ENCODE assay signal across 23 cellular contexts in the genomic region with DNA sequence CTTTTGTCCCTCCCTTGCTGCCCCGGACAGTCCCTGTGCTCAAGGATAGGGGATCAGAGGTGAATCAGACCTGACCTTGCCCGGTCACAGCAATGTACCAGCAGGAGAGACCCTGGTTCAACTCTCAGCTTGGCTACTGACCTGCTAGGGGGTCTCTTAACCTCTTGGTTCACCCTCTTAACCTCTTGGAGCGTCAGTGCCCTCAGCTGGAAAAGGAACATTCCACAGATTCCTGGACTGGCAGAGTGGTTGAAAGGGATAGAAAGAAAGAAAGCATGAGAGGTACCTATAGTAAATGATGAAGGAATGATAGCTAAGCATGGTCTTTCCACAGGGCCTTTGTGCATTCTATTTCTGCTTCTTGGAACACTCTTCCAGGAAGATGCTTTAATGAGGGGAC.
"Had no signal": no experiment of that assay in that cellular context is flagged by ENCODE, and none has a peak within 500 bp of the region (broad histone marks: within the 10 kb centered on the region; RNA-seq: fewer than 3 reads in every experiment).

No MANE protein-coding gene starts in this region.

- DNase-seq: Kasumi-1, MM.1S, NCI-H1092 treated with DMSO at 0.1 percent for 48 hours, NCI-H1436, NCI-H187, NCI-H2029, NCI-H2081 treated with DMSO at 0.1 percent for 48 hours, NCI-H2171, NCI-H226, NCI-H446, NCI-H510A, NCI-H524 treated with DMSO at 0.1 percent for 48 hours, NCI-H69, NCI-H774, Right ventricle myocardium superior, RPMI8226, SIG-M5, SK-N-SH, SW 1271 had no signal

- ATAC-seq: K562 had no signal

- H3K27ac Mint-ChIP-seq: IgD-negative memory B cell had no signal

- FAIRE-seq: K562, RCC 7860 had no signal

- H3K9me3 Mint-ChIP-seq: IgD-negative memory B cell had no signal

- H3K27ac ChIP-seq: KMS-11 had no signal

- H3K4me3 ChIP-seq: K562 had no signal

- H3K9me3 ChIP-seq: SK-N-SH had no signal

- H3K4me2 ChIP-seq: KMS-11, SK-N-SH had no signal

- H3K36me3 Mint-ChIP-seq: IgD-negative memory B cell had no signal

- H3K9ac ChIP-seq: KMS-11, SK-N-SH had no signal

- H3K4me3 Mint-ChIP-seq: IgD-negative memory B cell had no signal
